15 cellular contexts compared by ENCODE assay signal in the genomic region with DNA sequence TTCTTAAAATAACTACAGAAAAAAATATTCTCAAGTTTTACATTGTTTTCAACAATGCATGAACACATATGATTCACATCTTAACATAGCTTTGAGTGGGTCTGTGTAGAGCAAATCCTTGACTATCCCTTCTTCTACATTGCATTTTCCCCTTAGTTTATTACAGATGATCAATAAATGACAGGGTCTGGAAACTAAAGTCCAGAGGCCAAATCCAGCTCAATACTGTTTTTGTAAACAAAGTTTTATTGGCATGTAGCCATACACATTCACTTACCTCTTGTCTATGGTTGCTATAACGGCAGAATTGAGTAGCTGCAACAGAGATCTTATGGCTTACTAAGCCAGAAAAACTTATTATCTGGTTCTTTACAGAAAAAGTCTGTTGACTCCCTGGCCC. TPM values are rescaled to one million over a fixed set of nuclear protein-coding genes. Genes with fewer than 3 reads are reported as not detected.
DNase-seq lines count a peak whose midpoint lies in the region; ATAC-seq, FAIRE-seq and TF ChIP-seq lines count a peak whose summit lies in the region.
"Had no signal": no experiment of that assay in that cellular context is flagged by ENCODE, and none has a peak within 500 bp of the region (broad histone marks: within the 10 kb centered on the region; RNA-seq: fewer than 3 reads in every experiment).

No MANE protein-coding gene starts in this region.

- H2AFZ ChIP-seq in HepG2 (ENCODE audit: low read length): no peak overlapping the region
- no peak overlapping the region for H2AFZ ChIP-seq in GM23338
- H2AFZ ChIP-seq: GM23248 had no signal

- H3K36me3 ChIP-seq in HepG2 (replicated peaks in 1 of 2; ENCODE audit: control insufficient read depth in 1 of 2, insufficient read depth in 2 of 2, low read length in 2 of 2) (peaks cover 6 to 28% of the 10 kb centered on the region in 2 experiments), small intestine (ENCODE audit: control insufficient read depth in 2 of 2, insufficient read depth in 2 of 2, low read length in 2 of 2) (peaks cover 0 to 2% of the 10 kb centered on the region in 2 donors), GM23338 (ENCODE audit: insufficient read depth) (no peaks in the 10 kb centered on the region; the same call in none of the 2 replicates)

- TF ChIP-seq RAD21 in HepG2 (CRISPR knock-in tag; IDR thresholded peaks at IDR 0.05): no peak

- H3K9me3 Mint-ChIP-seq in GM23338: no peaks in the 10 kb centered on the region
- H3K9me3 Mint-ChIP-seq: CD4-positive, alpha-beta memory T cell; H9 had no signal

- H3K4me2 ChIP-seq in HepG2 (ENCODE audit: low read depth, low read length) (no peak overlapping the region), GM23338 (no peak overlapping the region)

- H3K27me3 Mint-ChIP-seq in GM23338 (ENCODE audit: insufficient read depth, low read depth, poor library complexity): no peaks in the 10 kb centered on the region
- H3K27me3 Mint-ChIP-seq: CD4-positive, alpha-beta memory T cell had no signal

- in situ Hi-C loops in HepG2 (cut with HindIII; ENCODE audit: extremely low pct_ligation_motif_present, low pct_unique_long_range_greater_than_20kb): no loop called here

- no peaks in the 10 kb centered on the region for H3K27me3 ChIP-seq in HepG2 (ENCODE audit: control insufficient read depth in 1 of 2, insufficient read depth in 2 of 2, low read length in 2 of 2)
- no peaks in the 10 kb centered on the region for H3K27me3 ChIP-seq in small intestine (ENCODE audit: control insufficient read depth in 2 of 2, insufficient read depth in 2 of 2, low read length in 2 of 2)
- no peaks in the 10 kb centered on the region for H3K27me3 ChIP-seq in GM23338 (ENCODE audit: insufficient read depth)

- H3K4me3 Mint-ChIP-seq in GM23338: no peak overlapping the region
- H3K4me3 Mint-ChIP-seq: CD4-positive, alpha-beta memory T cell; H9 had no signal

- H4K20me1 ChIP-seq in HepG2 (ENCODE audit: insufficient read depth, low read length): no peaks in the 10 kb centered on the region
- H4K20me1 ChIP-seq in GM23338 (replicated peaks; ENCODE audit: insufficient read depth): no peaks in the 10 kb centered on the region

- H3K27ac ChIP-seq in HepG2 (ENCODE audit: extremely low read length, insufficient read depth, low read length) (no peak overlapping the region), small intestine (ENCODE audit: low read depth in 1 of 2, low read length in 1 of 2) (no peak overlapping the region), GM23338 (ENCODE audit: low read depth) (no peak overlapping the region)
- H3K27ac ChIP-seq: GM23248 had no signal

- no peaks in the 10 kb centered on the region for H3K9me2 ChIP-seq in GM23338 (ENCODE audit: insufficient read depth)

- peak; percentile 46 for FAIRE-seq in D721Med (lab: Jason Lieb, UNC)
- no peak for FAIRE-seq in HepG2 (lab: Jason Lieb, UNC)
- FAIRE-seq in small intestine (lab: Jason Lieb, UNC): no peak
- FAIRE-seq: GM12892 had no signal

- H3K9me3 ChIP-seq in HepG2 (ENCODE audit: low read length): no peaks in the 10 kb centered on the region
- no peaks in the 10 kb centered on the region for H3K9me3 ChIP-seq in small intestine (ENCODE audit: control insufficient read depth, low read depth)

- no peak for DNase-seq in D721Med (ENCODE audit: insufficient read length, low spot score)
- peak; percentile 10 for DNase-seq in HuH-7 (ENCODE audit: low spot score)
- no peak for DNase-seq in HepG2 (ENCODE audit: low spot score)
- DNase-seq in small intestine: peak; percentile 31
- no peak for DNase-seq in GM23338 (ENCODE audit: low spot score)
- no peak for DNase-seq in LoVo (ENCODE audit: low spot score)
- DNase-seq: Calu3; CD4-positive, alpha-beta memory T cell; COR-L47; DMS153; DND-41; GM23248; H9 had no signal

- H3K4me1 Mint-ChIP-seq in GM23338: peaks cover 28% of the 10 kb centered on the region

- TF ChIP-seq EP300 in HepG2 (IDR thresholded peaks at IDR 0.05; ENCODE audit: low read depth in 2 of 2, low read length in 2 of 2) (0 out of 4 replicates have a peak, but pooled peaks of 1 of the 2 experiments have one; percentile 9), HepG2 (CRISPR knock-in tag; IDR thresholded peaks at IDR 0.05; ENCODE audit: borderline replicate concordance) (no peak)

- WGBS in HepG2 (ENCODE audit: low lambda C conversion rate): 96% methylated on average over 1 of the region's 1 CpG
- WGBS in small intestine, 3 donors: 26 to 50% (median 36%) methylated on average over 1 of the region's 1 CpG

- H3K4me1 ChIP-seq in HepG2 (ENCODE audit: insufficient read depth, low read length) (peaks cover 18% of the 10 kb centered on the region), small intestine (ENCODE audit: control insufficient read depth in 2 of 2, insufficient read depth in 1 of 2, low read depth in 1 of 2, low read length in 1 of 2) (no peaks in the 10 kb centered on the region), GM23338 (ENCODE audit: insufficient read depth) (peaks cover 5% of the 10 kb centered on the region; the same call in 1 of the 2 replicates)

- CTCF ChIA-PET in HepG2 (lab: Yijun Ruan, JAX; ENCODE audit: low intra/inter-chr PET ratio, low total read pairs): no interaction called here

- H3F3A ChIP-seq in GM23338 (replicated peaks; ENCODE audit: low read depth): no peaks in the 10 kb centered on the region

- BruUV-seq in HepG2 (replicated peaks; lab: Mats Ljungman, UMichigan): no TSS peak

- H3K9ac ChIP-seq in HepG2 (ENCODE audit: insufficient read depth, low read depth, low read length): no peak overlapping the region
- H3K9ac ChIP-seq: GM23248 had no signal

- H3K79me2 ChIP-seq in HepG2 (ENCODE audit: insufficient read depth, low read length): peaks cover 39% of the 10 kb centered on the region
- H3K79me2 ChIP-seq in GM23338 (replicated peaks; ENCODE audit: insufficient read depth): peaks cover 55% of the 10 kb centered on the region

- peak; percentile 55; the same call in 2 of the 3 replicates for ATAC-seq in HepG2
- no peak for ATAC-seq in GM23338
- ATAC-seq: HCT116 had no signal

- POLR2A ChIA-PET in HepG2 (lab: Yijun Ruan, JAX): interaction anchor here (0.8 kb wide), 1 partner anchor 13 kb away, joined by 3 read pairs; a partner anchor contains a TSS

- peaks cover 29% of the 10 kb centered on the region for H3K36me3 Mint-ChIP-seq in GM23338 (ENCODE audit: low read depth)

- TF ChIP-seq POLR2A in HepG2 (IDR thresholded peaks at IDR 0.05; ENCODE audit: insufficient read depth in 1 of 2, low read depth in 2 of 2, low read length in 2 of 2): no peak

- no peak overlapping the region for H3K4me3 ChIP-seq in HepG2 (replicated peaks in 1 of 3; ENCODE audit: insufficient read depth in 1 of 3, low read depth in 2 of 3, low read length in 3 of 3)
- H3K4me3 ChIP-seq in small intestine (ENCODE audit: low read depth in 1 of 2, low read length in 2 of 2): no peak overlapping the region
- no peak overlapping the region for H3K4me3 ChIP-seq in GM23338
- H3K4me3 ChIP-seq: GM23248 had no signal

- no peak for TF ChIP-seq CTCF in D721Med (IDR thresholded peaks at IDR 0.05; ENCODE audit: insufficient read depth, missing control alignments)
- no peak for TF ChIP-seq CTCF in HepG2 (CRISPR knock-in tag; IDR thresholded peaks at IDR 0.05)
- no peak for TF ChIP-seq CTCF in GM23338 (conservative IDR thresholded peaks at IDR 0.05; ENCODE audit: low read depth in 2 of 2)

- H3K27ac Mint-ChIP-seq in GM23338: no peak overlapping the region

- intact Hi-C loops in HepG2 (cut with micrococcal nuclease; ENCODE audit: unreplicated experiment): no loop called here

TF ChIP-seq in HepG2, 621 proteins besides CTCF, POLR2A, EP300 and RAD21 (continues in another document):
- no peak for TF ChIP-seq SRF (IDR thresholded peaks at IDR 0.05; ENCODE audit: low read depth, low read length)

RNA-seq across cellular contexts. Expression of a gene that starts 12.9 kb away (rescaled TPM):
- total RNA-seq in HepG2 (2016; rRNA removed; fragmentation: Illumina TruSeq; extraction: Trizol): 40.7 and 40.9 TPM in 2 replicates
- 82.7 and 85.0 TPM in 2 replicates for total RNA-seq in HepG2 (2016; cell fraction: cytosol; rRNA removed; fragmentation: Illumina TruSeq; extraction: Trizol; ENCODE audit: low read depth)
- 42.0 and 42.1 TPM in 2 replicates for total RNA-seq in HepG2 (2016; cell fraction: insoluble cytoplasmic fraction; rRNA removed; fragmentation: Illumina TruSeq; extraction: Trizol)
- total RNA-seq in HepG2 (2016; cell fraction: membrane; rRNA removed; fragmentation: Illumina TruSeq; extraction: Trizol): 17.5 and 19.0 TPM in 2 replicates
- total RNA-seq in HepG2 (2016; cell fraction: nucleus; rRNA removed; fragmentation: Illumina TruSeq; extraction: Trizol): 67.9 and 72.9 TPM in 2 replicates
- 61.3 and 66.8 TPM in 2 replicates for polyA plus RNA-seq in HepG2 (2011; rRNA removed)
- 22.2 and 31.0 TPM in 2 replicates for polyA plus RNA-seq in HepG2 (2011; cell fraction: cytosol; rRNA removed)
- 63.9 and 104 TPM in 2 replicates for polyA plus RNA-seq in HepG2 (2011; cell fraction: nucleus; rRNA removed)
- 54.7 and 60.6 TPM in 2 replicates for polyA plus RNA-seq in HepG2 (2012)
- 1.8 and 2.8 TPM in 2 replicates for polyA plus RNA-seq in HepG2 (2016; cell fraction: cytosol; fragmentation: Illumina TruSeq; extraction: Trizol; ENCODE audit: low read depth)
- polyA plus RNA-seq in HepG2 (2016; cell fraction: insoluble cytoplasmic fraction; fragmentation: Illumina TruSeq; extraction: Trizol; ENCODE audit: low read depth): 37.6 and 38.7 TPM in 2 replicates
- polyA plus RNA-seq in HepG2 (2016; cell fraction: membrane; fragmentation: Illumina TruSeq; extraction: Trizol; ENCODE audit: low read depth): 3.3 and 3.8 TPM in 2 replicates
- polyA plus RNA-seq in HepG2 (2016; cell fraction: nucleus; fragmentation: Illumina TruSeq; extraction: Trizol; ENCODE audit: insufficient read depth, low read depth): 81.1 and 87.3 TPM in 2 replicates
- 18.7 and 22.7 TPM in 2 replicates for polyA minus RNA-seq in HepG2 (2011; rRNA and poly(A)+ RNA removed; ENCODE audit: low replicate concordance)
- 19.3 and 23.6 TPM in 2 replicates for polyA minus RNA-seq in HepG2 (2011; cell fraction: cytosol; rRNA and poly(A)+ RNA removed)
- 160 and 171 TPM in 2 replicates for polyA minus RNA-seq in HepG2 (2011; cell fraction: nucleus; rRNA and poly(A)+ RNA removed)
- 10 to 100 TPM in 2 of 3 donors, 1 to 10 TPM in 1; 8.6 to 22.4 (median 16.0) TPM for polyA plus RNA-seq in small intestine
- 90.4 and 115 TPM in 2 replicates for total RNA-seq in GM23338 (2014; rRNA removed; shearing (Covaris generic))
- 82.1 and 97.8 TPM in 2 replicates for polyA plus RNA-seq in GM23338 (2016; fragmentation: Nextera tagmentation; extraction: Ambion mirVana)

Comparison
In these comparisons a context has a peak if more than half of its experiments do, and no peak if none do; other contexts are left out.
1. DNase-seq: peak in HuH-7 (single experiment) and small intestine (single experiment); none in D721Med (single experiment), HepG2 (single experiment), GM23338 (single experiment) and LoVo (single experiment).